In the genomic region with DNA sequence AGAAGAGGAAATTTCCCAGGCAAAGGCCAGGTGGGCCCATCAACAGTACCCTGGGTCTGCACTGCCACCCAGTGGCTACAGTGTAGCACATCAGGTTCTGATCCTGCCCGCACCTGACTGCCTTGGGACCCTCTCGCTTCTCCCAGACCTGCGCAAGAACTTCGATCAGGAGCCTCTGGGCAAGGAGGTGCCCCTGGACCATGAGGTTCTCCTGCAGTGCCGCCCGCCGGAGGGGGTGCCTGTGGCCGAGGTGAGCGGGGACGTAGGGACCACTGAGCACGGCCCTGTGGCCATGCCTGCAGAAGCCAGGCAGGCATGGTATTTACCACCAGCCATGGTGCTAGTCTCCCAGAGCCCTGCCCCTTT, we compare ENCODE assay signal across 8 cellular contexts. TPM values are rescaled to one million over a fixed set of nuclear protein-coding genes. Genes with fewer than 3 reads are reported as not detected.
DNase-seq lines count a peak whose midpoint lies in the region; ATAC-seq, FAIRE-seq and TF ChIP-seq lines count a peak whose summit lies in the region.

No MANE protein-coding gene starts in this region.

- TF ChIP-seq CTCF in PC-3 (conservative IDR thresholded peaks at IDR 0.05; ENCODE audit: low read depth, low read length) (peak; percentile 78), astrocyte of the cerebellum (IDR thresholded peaks at IDR 0.05; ENCODE audit: low read depth, low read length, missing control alignments) (peak; percentile 78)

- H3K9me2 ChIP-seq in PC-3 (replicated peaks; ENCODE audit: low read length) = no peaks in the 10 kb centered on the region

- no peak overlapping the region for H2AFZ ChIP-seq in PC-3 (ENCODE audit: low read length)

- H3K4me3 ChIP-seq in PC-3 (ENCODE audit: low read length) (no peak overlapping the region), astrocyte of the cerebellum (ENCODE audit: low read depth, low read length) (no peak overlapping the region)

- no peaks in the 10 kb centered on the region for H3K9me3 Mint-ChIP-seq in immature natural killer cell

- no peaks in the 10 kb centered on the region for H3K36me3 ChIP-seq in PC-3 (ENCODE audit: low read depth, low read length)

- CTCF ChIA-PET in PC-3 (lab: Charles Lee) = no interaction called here

- no peak overlapping the region for H3K9ac ChIP-seq in PC-3 (ENCODE audit: low read length)

- intact Hi-C loops in PC-3 (cut with micrococcal nuclease) = no loop called here

- H3F3A ChIP-seq in PC-3 (ENCODE audit: low read length, unreplicated experiment) = no peaks in the 10 kb centered on the region

- ATAC-seq in PC-3 (peak; percentile 79), HG03159 (IDR thresholded peaks at IDR 0.05; ENCODE audit: unreplicated experiment) (no peak)

- DNase-seq in ACHN = peak; percentile 47
- DNase-seq in GM12891 (ENCODE audit: insufficient read length, low spot score) = peak; percentile 79
- DNase-seq in PC-3 = peak; percentile 47
- no peak for DNase-seq in astrocyte of the cerebellum (ENCODE audit: low read depth)
- DNase-seq in immature natural killer cell = peak in 2 of 3 donors; percentile 8 to 14
- peak; percentile 7 to 25 for DNase-seq in stimulated activated CD4-positive, alpha-beta T cell treated with anti-CD3 and anti-CD28 coated beads, Interleukin-4, amount 100 ng/mL, for 48 hours (ENCODE audit: low read depth in 2 of 2)
- no peak for DNase-seq in HPDE6-E6E7 (ENCODE audit: extremely low spot score)

- no peaks in the 10 kb centered on the region for H3K9me3 ChIP-seq in PC-3 (ENCODE audit: low read length)

- no peaks in the 10 kb centered on the region for H3K4me1 Mint-ChIP-seq in immature natural killer cell

- H3K27ac Mint-ChIP-seq in immature natural killer cell = no peak overlapping the region

- H3K4me3 Mint-ChIP-seq in immature natural killer cell = no peak overlapping the region

- POLR2A ChIA-PET in PC-3 (lab: Charles Lee; ENCODE audit: unreplicated experiment) = no interaction called here

- peak; percentile 76 for FAIRE-seq in GM12891 (lab: Jason Lieb, UNC)

- no peak overlapping the region for H3K27ac ChIP-seq in PC-3 (ENCODE audit: low read length)

- H3K27me3 Mint-ChIP-seq in immature natural killer cell (ENCODE audit: low read depth in 3 of 3) = peaks cover 2 to 3% (median 2%) of the 10 kb centered on the region in 3 donors

- H4K20me1 ChIP-seq in PC-3 (ENCODE audit: low read length) = no peaks in the 10 kb centered on the region

- no peaks in the 10 kb centered on the region for H3K79me2 ChIP-seq in PC-3 (ENCODE audit: low read length)

- H3K4me1 ChIP-seq in PC-3 (ENCODE audit: insufficient read depth, low read length) = no peaks in the 10 kb centered on the region

- no peaks in the 10 kb centered on the region for H3K36me3 Mint-ChIP-seq in immature natural killer cell

- no peak for TF ChIP-seq POLR2A in GM12891 (IDR thresholded peaks at IDR 0.05; ENCODE audit: low read depth, low read length)

- in situ Hi-C loops in ACHN (cut with HindIII; ENCODE audit: low pct_ligation_motif_present, low pct_unique_long_range_greater_than_20kb, low sequenced_read_pairs) = no loop called here
- in situ Hi-C loops in astrocyte of the cerebellum (cut with HindIII; ENCODE audit: low sequenced_read_pairs) = no loop called here

- no TSS peak for BruUV-seq in PC-3 (replicated peaks; lab: Mats Ljungman, UMichigan)

- H3K27me3 ChIP-seq in PC-3 (ENCODE audit: low read length) = no peaks in the 10 kb centered on the region

- no peak overlapping the region for H3K4me2 ChIP-seq in PC-3 (ENCODE audit: low read length)

TF ChIP-seq in GM12891, 5 proteins besides CTCF, POLR2A, EP300 and RAD21:
- no peak for TF ChIP-seq PAX5 (IDR thresholded peaks at IDR 0.05; ENCODE audit: insufficient read depth, low read length, severe bottlenecking)
- no peak for TF ChIP-seq TAF1 (IDR thresholded peaks at IDR 0.05; ENCODE audit: low read depth, low read length)
- no peak for TF ChIP-seq POLR2AphosphoS5 (IDR thresholded peaks at IDR 0.05; ENCODE audit: low read depth, low read length)
- TF ChIP-seq POU2F2 (IDR thresholded peaks at IDR 0.05; ENCODE audit: low read depth, low read length) = no peak
- TF ChIP-seq SPI1 (IDR thresholded peaks at IDR 0.05; ENCODE audit: low read depth, low read length) = no peak

RNA-seq across cellular contexts. Expression of a gene that starts 33.9 kb away (rescaled TPM):
- 1.6 TPM for polyA plus RNA-seq in GM12891 (2012; ENCODE audit: low read depth, missing spikeins)
- 3.9 and 4.4 TPM in 2 replicates for total RNA-seq in PC-3 (2014; rRNA removed)
- polyA plus RNA-seq in immature natural killer cell = 10 to 100 TPM in 2 of 3 donors, 1 to 10 TPM in 1; 7.9 to 12.8 (median 11.7) TPM

Comparison
In these comparisons a context has a peak if more than half of its experiments do, and no peak if none do; other contexts are left out.
1. DNase-seq: peak in ACHN (single experiment), GM12891 (single experiment), PC-3 (single experiment), immature natural killer cell (2 of 3) and stimulated activated CD4-positive, alpha-beta T cell treated with anti-CD3 and anti-CD28 coated beads, Interleukin-4, amount 100 ng/mL, for 48 hours (2 of 2); none in astrocyte of the cerebellum (single experiment) and HPDE6-E6E7 (single experiment).